ENCODE assay signal across 18 cellular contexts in genomic region chr13:49343255-49343654, GRCh38.
A peak's percentile ranks its signal among the peaks of the same experiment; 100 is the strongest.
DNase-seq lines count a peak whose midpoint lies in the region; ATAC-seq, FAIRE-seq and TF ChIP-seq lines count a peak whose summit lies in the region.
"Had no signal": no experiment of that assay in that cellular context is flagged by ENCODE, and none has a peak within 500 bp of the region (broad histone marks: within the 10 kb centered on the region; RNA-seq: fewer than 3 reads in every experiment).

No MANE protein-coding gene starts in this region.

- intact Hi-C loops in CD8-positive, alpha-beta T cell (cut with DNase I, micrococcal nuclease): no loop called here

- CTCF ChIA-PET in CD8-positive, alpha-beta T cell (lab: Charles Lee): no interaction called here

- H3K27me3 Mint-ChIP-seq in activated naive CD8-positive, alpha-beta T cell treated with anti-CD3 and anti-CD28 coated beads, Interleukin-2, amount 10 ng/mL, durations not matched to agents 7 days and 5 days: peaks cover 3% of the 10 kb centered on the region
- H3K27me3 Mint-ChIP-seq in activated naive CD8-positive, alpha-beta T cell treated with anti-CD3 and anti-CD28 coated beads, Interleukin-2, amount 50 U/mL, for 24 hours: no peaks in the 10 kb centered on the region
- H3K27me3 Mint-ChIP-seq in mesothelial cell of epicardium (ENCODE audit: low read depth): no peaks in the 10 kb centered on the region
- H3K27me3 Mint-ChIP-seq in CD8-positive, alpha-beta T cell (ENCODE audit: low read depth): no peaks in the 10 kb centered on the region
- H3K27me3 Mint-ChIP-seq: CD4-positive, alpha-beta T cell had no signal

- ATAC-seq in activated naive CD8-positive, alpha-beta T cell treated with anti-CD3 and anti-CD28 coated beads, Interleukin-2, amount 10 ng/mL, durations not matched to agents 7 days and 5 days (ENCODE audit: low read depth): no peak
- ATAC-seq in activated naive CD8-positive, alpha-beta T cell treated with anti-CD3 and anti-CD28 coated beads, Interleukin-2, amount 50 U/mL, for 24 hours: no peak
- no peak for ATAC-seq in CD8-positive, alpha-beta T cell
- ATAC-seq: A549, GM23338, HCT116 had no signal

- no peak overlapping the region for H3K4me3 ChIP-seq in epithelial cell of esophagus (ENCODE audit: low read length)
- no peak overlapping the region for H3K4me3 ChIP-seq in CD8-positive, alpha-beta T cell (ENCODE audit: low read depth, low read length)
- H3K4me3 ChIP-seq: A549, GM23338 had no signal

- peak overlapping the region; percentile 3 for H3K27ac Mint-ChIP-seq in activated naive CD8-positive, alpha-beta T cell treated with anti-CD3 and anti-CD28 coated beads, Interleukin-2, amount 10 ng/mL, durations not matched to agents 7 days and 5 days
- H3K27ac Mint-ChIP-seq in activated naive CD8-positive, alpha-beta T cell treated with anti-CD3 and anti-CD28 coated beads, Interleukin-2, amount 50 U/mL, for 24 hours: no peak overlapping the region
- peak overlapping the region; percentile 53 for H3K27ac Mint-ChIP-seq in mesothelial cell of epicardium
- no peak overlapping the region for H3K27ac Mint-ChIP-seq in CD8-positive, alpha-beta T cell
- H3K27ac Mint-ChIP-seq: CD4-positive, alpha-beta T cell; GM23338 had no signal

- peaks cover 1% of the 10 kb centered on the region for H3K36me3 Mint-ChIP-seq in activated naive CD8-positive, alpha-beta T cell treated with anti-CD3 and anti-CD28 coated beads, Interleukin-2, amount 10 ng/mL, durations not matched to agents 7 days and 5 days
- H3K36me3 Mint-ChIP-seq in activated naive CD8-positive, alpha-beta T cell treated with anti-CD3 and anti-CD28 coated beads, Interleukin-2, amount 50 U/mL, for 24 hours (ENCODE audit: low read depth): no peaks in the 10 kb centered on the region
- peaks cover 2% of the 10 kb centered on the region for H3K36me3 Mint-ChIP-seq in mesothelial cell of epicardium
- no peaks in the 10 kb centered on the region for H3K36me3 Mint-ChIP-seq in CD8-positive, alpha-beta T cell

- no peaks in the 10 kb centered on the region for H3K27me3 ChIP-seq in CD8-positive, alpha-beta T cell (ENCODE audit: insufficient read depth, low read length)

- FAIRE-seq in frontal cortex (lab: Jason Lieb, UNC): no peak
- FAIRE-seq: A549 had no signal

- H3K27ac ChIP-seq in CD8-positive, alpha-beta T cell (ENCODE audit: low read depth, low read length): no peak overlapping the region
- H3K27ac ChIP-seq: 22Rv1, A549, C4-2B had no signal

- no peaks in the 10 kb centered on the region for H3K9me3 Mint-ChIP-seq in activated naive CD8-positive, alpha-beta T cell treated with anti-CD3 and anti-CD28 coated beads, Interleukin-2, amount 10 ng/mL, durations not matched to agents 7 days and 5 days
- no peaks in the 10 kb centered on the region for H3K9me3 Mint-ChIP-seq in activated naive CD8-positive, alpha-beta T cell treated with anti-CD3 and anti-CD28 coated beads, Interleukin-2, amount 50 U/mL, for 24 hours
- no peaks in the 10 kb centered on the region for H3K9me3 Mint-ChIP-seq in mesothelial cell of epicardium
- no peaks in the 10 kb centered on the region for H3K9me3 Mint-ChIP-seq in CD8-positive, alpha-beta T cell
- H3K9me3 Mint-ChIP-seq: CD4-positive, alpha-beta T cell; GM23338 had no signal

- TF ChIP-seq CTCF in epithelial cell of esophagus (IDR thresholded peaks at IDR 0.05; ENCODE audit: insufficient read depth, low read depth, low read length, missing control alignments) (no peak), mesothelial cell of epicardium (IDR thresholded peaks at IDR 0.05; ENCODE audit: unreplicated experiment) (no peak)
- no peak for TF ChIP-seq CTCF in CD8-positive, alpha-beta T cell (IDR thresholded peaks at IDR 0.05)

- POLR2A ChIA-PET in activated naive CD8-positive, alpha-beta T cell treated with anti-CD3 and anti-CD28 coated beads, Interleukin-2, amount 10 ng/mL, durations not matched to agents 7 days and 5 days (lab: Charles Lee): no interaction called here
- POLR2A ChIA-PET in CD8-positive, alpha-beta T cell (lab: Charles Lee): no interaction called here

- H3K36me3 ChIP-seq in CD8-positive, alpha-beta T cell (ENCODE audit: insufficient read depth, low read length): no peaks in the 10 kb centered on the region

- no peak for DNase-seq in activated naive CD8-positive, alpha-beta T cell treated with anti-CD3 and anti-CD28 coated beads, Interleukin-2, amount 10 ng/mL, durations not matched to agents 7 days and 5 days
- DNase-seq in activated naive CD8-positive, alpha-beta T cell treated with anti-CD3 and anti-CD28 coated beads, Interleukin-2, amount 50 U/mL, for 24 hours: no peak
- DNase-seq in epithelial cell of esophagus (ENCODE audit: low read depth): peak; percentile 43
- no peak for DNase-seq in mesothelial cell of epicardium (ENCODE audit: low spot score in 2 of 2, unreplicated experiment in 2 of 2)
- DNase-seq in frontal cortex (ENCODE audit: low spot score in 2 of 2): no peak
- no peak for DNase-seq in NCI-H2029 (lab: John Stamatoyannopoulos, UW)
- DNase-seq in CD8-positive, alpha-beta T cell: no peak
- DNase-seq: AML-193; Calu3; CD4-positive, alpha-beta T cell; DMS79 treated with DMSO at 0.1 percent for 48 hours; GF-D8; H7 had no signal

- no peak overlapping the region for H3K4me3 Mint-ChIP-seq in activated naive CD8-positive, alpha-beta T cell treated with anti-CD3 and anti-CD28 coated beads, Interleukin-2, amount 10 ng/mL, durations not matched to agents 7 days and 5 days
- H3K4me3 Mint-ChIP-seq in activated naive CD8-positive, alpha-beta T cell treated with anti-CD3 and anti-CD28 coated beads, Interleukin-2, amount 50 U/mL, for 24 hours: no peak overlapping the region
- no peak overlapping the region for H3K4me3 Mint-ChIP-seq in mesothelial cell of epicardium
- H3K4me3 Mint-ChIP-seq in CD8-positive, alpha-beta T cell: no peak overlapping the region
- H3K4me3 Mint-ChIP-seq: CD4-positive, alpha-beta T cell; GM23338 had no signal

- H3K4me1 ChIP-seq in CD8-positive, alpha-beta T cell (ENCODE audit: insufficient read depth, low read length): no peaks in the 10 kb centered on the region
- H3K4me1 ChIP-seq: A549 had no signal

- peaks cover 3% of the 10 kb centered on the region for H3K4me1 Mint-ChIP-seq in activated naive CD8-positive, alpha-beta T cell treated with anti-CD3 and anti-CD28 coated beads, Interleukin-2, amount 10 ng/mL, durations not matched to agents 7 days and 5 days
- no peaks in the 10 kb centered on the region for H3K4me1 Mint-ChIP-seq in activated naive CD8-positive, alpha-beta T cell treated with anti-CD3 and anti-CD28 coated beads, Interleukin-2, amount 50 U/mL, for 24 hours
- H3K4me1 Mint-ChIP-seq in mesothelial cell of epicardium: peaks cover 17% of the 10 kb centered on the region
- peaks cover 7% of the 10 kb centered on the region for H3K4me1 Mint-ChIP-seq in CD8-positive, alpha-beta T cell (ENCODE audit: low read depth)

- H3K9me3 ChIP-seq in CD8-positive, alpha-beta T cell (ENCODE audit: low read length): no peaks in the 10 kb centered on the region
- H3K9me3 ChIP-seq: A549 had no signal

Comparison
In these comparisons a context has a peak if more than half of its experiments do, and no peak if none do; other contexts are left out.
1. H3K27ac Mint-ChIP-seq: peak in activated naive CD8-positive, alpha-beta T cell treated with anti-CD3 and anti-CD28 coated beads, Interleukin-2, amount 10 ng/mL, durations not matched to agents 7 days and 5 days (single experiment) and mesothelial cell of epicardium (single experiment); none in activated naive CD8-positive, alpha-beta T cell treated with anti-CD3 and anti-CD28 coated beads, Interleukin-2, amount 50 U/mL, for 24 hours (single experiment) and CD8-positive, alpha-beta T cell (single experiment).